Comparison of ENCODE assay signal across 8 cellular contexts in the genomic region with DNA sequence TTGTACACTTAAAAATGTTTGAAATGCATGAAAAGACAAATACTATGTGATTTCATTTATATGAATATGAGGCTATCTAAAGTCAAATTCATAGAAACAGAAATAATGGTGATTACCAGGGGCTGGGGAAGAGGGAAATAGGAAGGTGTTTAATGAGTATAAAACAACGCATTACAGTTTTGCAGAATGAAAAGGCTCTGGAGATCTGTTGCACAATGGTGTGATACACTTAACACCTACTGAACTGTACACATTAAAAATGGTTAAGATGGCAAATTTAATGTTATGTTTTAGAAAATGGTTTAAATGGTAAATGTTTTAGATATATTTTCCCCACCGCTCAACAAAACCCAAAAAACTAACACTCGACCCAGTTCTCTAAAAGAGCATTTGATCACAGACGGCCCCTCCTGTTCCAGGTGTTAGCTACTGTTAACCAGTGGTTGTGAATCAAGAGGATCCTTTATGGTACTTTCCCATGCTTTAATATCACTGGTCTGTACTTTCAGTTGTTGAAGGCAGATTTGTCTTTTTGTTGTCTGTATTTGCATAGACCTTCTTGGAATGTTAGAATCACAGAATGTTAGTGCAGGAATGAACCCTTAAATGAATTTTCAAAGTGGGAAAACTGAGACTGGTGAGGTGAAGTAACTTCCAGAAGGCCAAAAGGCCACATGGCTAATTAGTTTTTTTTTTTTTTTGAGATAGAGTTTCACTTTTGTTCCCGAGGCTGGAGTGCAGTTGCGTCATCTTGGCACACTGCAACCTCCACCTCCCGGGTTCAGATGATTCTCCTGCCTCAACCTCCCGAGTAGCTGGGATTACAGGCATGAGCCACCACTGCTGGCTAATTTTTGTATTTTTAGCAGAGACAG. TPM values are rescaled to one million over a fixed set of nuclear protein-coding genes. Genes with fewer than 3 reads are reported as not detected.
DNase-seq lines count a peak whose midpoint lies in the region; TF ChIP-seq lines count a peak whose summit lies in the region.

No MANE protein-coding gene starts in this region.

- H3K36me3 ChIP-seq in OCI-LY3 (replicated peaks; ENCODE audit: low read depth, low read length) (peaks cover 19% of the 10 kb centered on the region), spleen (peaks cover 0 to 41% (median 0%) of the 10 kb centered on the region in 6 donors)

- no peaks in the 10 kb centered on the region for H3K9me3 ChIP-seq in OCI-LY3 (ENCODE audit: insufficient read depth, low read length)
- H3K9me3 ChIP-seq in spleen: no peaks in the 10 kb centered on the region

- H3K4me2 ChIP-seq in OCI-LY3 (ENCODE audit: low read length): peak overlapping the region; percentile 29; the same call in 1 of the 2 replicates

- no peak overlapping the region for H3K27ac ChIP-seq in OCI-LY3 (ENCODE audit: low read length)
- H3K27ac ChIP-seq in spleen: peak overlapping the region in 6 of 8 donors; percentile 2 to 61 (median 34)

- TF ChIP-seq CTCF in OCI-LY3 (IDR thresholded peaks at IDR 0.05; ENCODE audit: low read depth, low read length) (no peak), fibroblast of mammary gland (conservative IDR thresholded peaks at IDR 0.05; ENCODE audit: control insufficient read depth, insufficient read depth, low read depth, low read length) (no peak), spleen (IDR thresholded peaks at IDR 0.05 in 8 of 11, conservative IDR thresholded peaks at IDR 0.05 in 3 of 11) (no peak)

- no peak overlapping the region for H2AFZ ChIP-seq in OCI-LY3 (ENCODE audit: low read depth, low read length)

- no peak for TF ChIP-seq POLR2A in spleen (IDR thresholded peaks at IDR 0.05)

- no peaks in the 10 kb centered on the region for H3K27me3 ChIP-seq in OCI-LY3 (ENCODE audit: low read depth, low read length)
- H3K27me3 ChIP-seq in spleen (replicated peaks in 1 of 7): no peaks in the 10 kb centered on the region

- peak; percentile 35 for DNase-seq in DMS 273 (lab: John Stamatoyannopoulos, UW; ENCODE audit: unreplicated experiment)
- DNase-seq in DMS 273 treated with DMSO at 0.1 percent for 48 hours (lab: John Stamatoyannopoulos, UW): no peak
- DNase-seq in fibroblast of mammary gland (ENCODE audit: low read depth): peak; percentile 69
- DNase-seq in spleen: no peak
- no peak for DNase-seq in DMS79 treated with DMSO at 0.1 percent for 48 hours (lab: John Stamatoyannopoulos, UW)
- no peak for DNase-seq in stimulated activated naive CD4-positive, alpha-beta T cell (lab: John Stamatoyannopoulos, UW)
- DNase-seq in HT-29 (ENCODE audit: low spot score): no peak

- no peak overlapping the region for H3K9ac ChIP-seq in OCI-LY3 (ENCODE audit: low read length)

- H4K20me1 ChIP-seq in OCI-LY3 (ENCODE audit: insufficient read depth, low read length): peaks cover 63% of the 10 kb centered on the region

- H3K4me3 ChIP-seq in OCI-LY3 (ENCODE audit: low read length) (no peak overlapping the region), fibroblast of mammary gland (ENCODE audit: control insufficient read depth, low read depth, low read length) (no peak overlapping the region), spleen (peak overlapping the region in 2 of 8 donors; percentile 5 to 44)

- intact Hi-C loops in spleen (cut with DNase I; ENCODE audit: low total_unique reads): no loop called here

- peaks cover 100% of the 10 kb centered on the region for H3K79me2 ChIP-seq in OCI-LY3 (ENCODE audit: low read length)

- WGBS in spleen, 5 donors: 33 to 47% (median 35%) methylated on average over 8 of the region's 8 CpGs

- peaks cover 9% of the 10 kb centered on the region for H3K4me1 ChIP-seq in OCI-LY3 (ENCODE audit: low read length)
- peaks cover 14 to 93% (median 70%) of the 10 kb centered on the region in 6 donors for H3K4me1 ChIP-seq in spleen

RNA-seq across cellular contexts. Expression of gene RAB10, which starts 10.2 kb away (rescaled TPM):
- total RNA-seq in spleen: 100 to 1,000 TPM; 104 to 135 (median 123) TPM
- 10 to 100 TPM; 24.4 to 42.4 (median 34.3) TPM for polyA plus RNA-seq in spleen
- total RNA-seq in HT-29 (2014; rRNA removed; shearing (Covaris generic)): 118 and 135 TPM in 2 replicates

Comparison
In these comparisons a context has a peak if more than half of its experiments do, and no peak if none do; other contexts are left out.
1. DNase-seq: peak in DMS 273 (single experiment) and fibroblast of mammary gland (single experiment); none in DMS 273 treated with DMSO at 0.1 percent for 48 hours (single experiment), spleen (single experiment), DMS79 treated with DMSO at 0.1 percent for 48 hours (single experiment), stimulated activated naive CD4-positive, alpha-beta T cell (0 of 6) and HT-29 (single experiment).